Comparison of ENCODE assay signal across 19 cellular contexts in genomic region chr1:152043870-152044269, GRCh38. TPM values are rescaled to one million over a fixed set of nuclear protein-coding genes. Genes with fewer than 3 reads are reported as not detected.
"Had no signal": no experiment of that assay in that cellular context is flagged by ENCODE, and none has a peak within 500 bp of the region (broad histone marks: within the 10 kb centered on the region; RNA-seq: fewer than 3 reads in every experiment).

No MANE protein-coding gene starts in this region.

- H3K9me3 ChIP-seq: gastrocnemius medialis, sigmoid colon, testis had no signal

- H3K36me3 Mint-ChIP-seq: activated naive CD4-positive, alpha-beta T cell treated with anti-CD3 and anti-CD28 coated beads, Interleukin-2, amount 10 ng/mL, durations not matched to agents 7 days and 5 days; immature natural killer cell; memory B cell had no signal

- H3K36me3 ChIP-seq: gastrocnemius medialis, sigmoid colon had no signal

- H3K9me3 Mint-ChIP-seq: activated T-helper 2 cell treated with anti-CD3 and anti-CD28 coated beads, Interferon-gamma antibody, Interleukin-2, Interleukin-4, amounts not matched to agents 10 μg/mL and 5 μg/mL and 100 μg/mL, durations not matched to agents 14 hours and 24 hours and 36 hours; immature natural killer cell; memory B cell; T-helper 2 cell treated with Interferon-gamma antibody and Interleukin-4, amounts not matched to agents 5 μg/mL and 100 μg/mL, for 36 hours had no signal

- H3K27me3 Mint-ChIP-seq: memory B cell had no signal

- ATAC-seq: activated CD4-positive, CD25-positive, alpha-beta regulatory T cell treated with anti-CD3 and anti-CD28 coated beads, Interleukin-2, amount 50 U/mL, for 24 hours; left colon had no signal

- H3K4me3 Mint-ChIP-seq: activated naive CD4-positive, alpha-beta T cell treated with anti-CD3 and anti-CD28 coated beads, Interleukin-2, amount 10 ng/mL, durations not matched to agents 7 days and 5 days; immature natural killer cell; memory B cell; T-helper 2 cell treated with Interferon-gamma antibody and Interleukin-4, amounts not matched to agents 5 μg/mL and 100 μg/mL, for 36 hours had no signal

- H3K27me3 ChIP-seq: sigmoid colon, testis had no signal

- DNase-seq: activated naive CD4-positive, alpha-beta T cell treated with anti-CD3 and anti-CD28 coated beads, Interleukin-2, amount 10 ng/mL, durations not matched to agents 7 days and 5 days; effector CD4-positive, alpha-beta T cell; gastrocnemius medialis; immature natural killer cell; left colon; sigmoid colon; stimulated activated naive CD4-positive, alpha-beta T cell; testis had no signal

- H3K4me3 ChIP-seq: gastrocnemius medialis, sigmoid colon, testis had no signal

- H3K27ac Mint-ChIP-seq: activated naive CD4-positive, alpha-beta T cell treated with anti-CD3 and anti-CD28 coated beads, Interleukin-2, amount 10 ng/mL, durations not matched to agents 7 days and 5 days; activated T-helper 2 cell treated with anti-CD3 and anti-CD28 coated beads, Interferon-gamma antibody, Interleukin-2, Interleukin-4, amounts not matched to agents 10 μg/mL and 5 μg/mL and 100 μg/mL, durations not matched to agents 14 hours and 24 hours and 36 hours; immature natural killer cell; memory B cell; T-helper 2 cell treated with Interferon-gamma antibody and Interleukin-4, amounts not matched to agents 5 μg/mL and 100 μg/mL, for 36 hours had no signal

- H3K27ac ChIP-seq: gastrocnemius medialis, sigmoid colon, testis had no signal

RNA-seq across cellular contexts. Expression of gene S100A11, which starts 7.1 kb away (rescaled TPM):
- polyA plus RNA-seq: neural cell had no signal

RNA-seq across cellular contexts. Expression of gene TCHHL1, which starts 45.0 kb away (rescaled TPM):
- total RNA-seq: activated T-helper 2 cell treated with anti-CD3 and anti-CD28 coated beads, Interferon-gamma antibody, Interleukin-2, Interleukin-4, amounts not matched to agents 10 μg/mL and 5 μg/mL and 100 μg/mL, durations not matched to agents 14 hours and 24 hours and 36 hours; cardiac septum; fibroblast of lung; gastrocnemius medialis; left colon; osteocyte; pulmonary artery endothelial cell; sigmoid colon; ureter had no signal
- polyA plus RNA-seq: adipose tissue, fibroblast of lung, immature natural killer cell, neural cell, sigmoid colon had no signal
